9 cellular contexts compared by ENCODE assay signal in genomic region chr6:52993461-52993860, GRCh38. TPM values are rescaled to one million over a fixed set of nuclear protein-coding genes. Genes with fewer than 3 reads are reported as not detected.
DNase-seq lines count a peak whose midpoint lies in the region; ATAC-seq lines count a peak whose summit lies in the region.
"Had no signal": no experiment of that assay in that cellular context is flagged by ENCODE, and none has a peak within 500 bp of the region (broad histone marks: within the 10 kb centered on the region; RNA-seq: fewer than 3 reads in every experiment).

No MANE protein-coding gene starts in this region.

- H3K4me3 ChIP-seq in muscle layer of colon (ENCODE audit: low read depth in 1 of 2, low read length in 2 of 2) = peak overlapping the region in 1 of 2 donors; percentile 96
- H3K4me3 ChIP-seq in aorta (ENCODE audit: low read length in 2 of 2) = peak overlapping the region; percentile 72 to 97

- 11 to 17% methylated on average over 2 of the region's 2 CpGs for WGBS in aorta, 2 donors

- H3K27me3 Mint-ChIP-seq in stimulated activated naive CD8-positive, alpha-beta T cell treated with anti-CD3 and anti-CD28 coated beads, Interleukin-15, Interleukin-2, amounts not matched to agents 100 ng/mL and 50 ng/mL, for 24 hours = peaks cover 5% of the 10 kb centered on the region

- H3K4me3 Mint-ChIP-seq in stimulated activated naive CD8-positive, alpha-beta T cell treated with anti-CD3 and anti-CD28 coated beads, Interleukin-15, Interleukin-2, amounts not matched to agents 100 ng/mL and 50 ng/mL, for 24 hours = peak overlapping the region; percentile 99

- H3K36me3 ChIP-seq in muscle layer of colon (ENCODE audit: insufficient read depth, low read length) (no peaks in the 10 kb centered on the region), aorta (ENCODE audit: control insufficient read depth in 1 of 2, insufficient read depth in 2 of 2, low read length in 1 of 2) (peaks cover 0 to 4% of the 10 kb centered on the region in 2 donors)

- intact Hi-C loops in aorta (cut with DNase I) = loop anchor here (5.0 to 10.0 kb wide), 4 partner anchors 111 to 569 kb away; partner anchors contain the start of gene EFHC1 (in 1 of the 2)

- no peaks in the 10 kb centered on the region for H3K9me3 Mint-ChIP-seq in stimulated activated naive CD8-positive, alpha-beta T cell treated with anti-CD3 and anti-CD28 coated beads, Interleukin-15, Interleukin-2, amounts not matched to agents 100 ng/mL and 50 ng/mL, for 24 hours

- H3K4me1 ChIP-seq in muscle layer of colon (ENCODE audit: insufficient read depth, low read length) (no peaks in the 10 kb centered on the region), aorta (ENCODE audit: control insufficient read depth in 1 of 2, insufficient read depth in 2 of 2, low read length in 2 of 2) (no peaks in the 10 kb centered on the region)

- H3K27ac ChIP-seq in cingulate gyrus (ENCODE audit: low read depth, low read length) = peak overlapping the region; percentile 93
- H3K27ac ChIP-seq in muscle layer of colon (ENCODE audit: low read depth, low read length) = peak overlapping the region; percentile 93
- H3K27ac ChIP-seq in aorta (ENCODE audit: low read depth in 1 of 2, low read length in 2 of 2) = peak overlapping the region in 1 of 2 donors; percentile 97

- H3K27me3 ChIP-seq in muscle layer of colon (ENCODE audit: control insufficient read depth in 1 of 2, insufficient read depth in 2 of 2, low read length in 2 of 2) (no peaks in the 10 kb centered on the region), aorta (ENCODE audit: control insufficient read depth in 1 of 2, insufficient read depth in 2 of 2, low read length in 1 of 2) (no peaks in the 10 kb centered on the region)

- no peak for DNase-seq in stimulated activated naive CD8-positive, alpha-beta T cell treated with anti-CD3 and anti-CD28 coated beads, Interleukin-15, Interleukin-2, amounts not matched to agents 100 U/mL and 50 U/mL, for 24 hours
- DNase-seq in aorta (no peak), SHP77 treated with DMSO at 0.1 percent for 48 hours (lab: John Stamatoyannopoulos, UW) (no peak), NCI-H226 (no peak)
- DNase-seq: SIG-M5 had no signal

- H3K4me1 Mint-ChIP-seq in stimulated activated naive CD8-positive, alpha-beta T cell treated with anti-CD3 and anti-CD28 coated beads, Interleukin-15, Interleukin-2, amounts not matched to agents 100 ng/mL and 50 ng/mL, for 24 hours (ENCODE audit: low read depth) = peaks cover 69% of the 10 kb centered on the region

- no peak overlapping the region for H3K27ac Mint-ChIP-seq in stimulated activated naive CD8-positive, alpha-beta T cell treated with anti-CD3 and anti-CD28 coated beads, Interleukin-15, Interleukin-2, amounts not matched to agents 100 ng/mL and 50 ng/mL, for 24 hours

- ATAC-seq in stimulated activated naive CD8-positive, alpha-beta T cell treated with anti-CD3 and anti-CD28 coated beads, Interleukin-15, Interleukin-2, amounts not matched to agents 100 U/mL and 50 U/mL, for 24 hours = no peak
- ATAC-seq in aorta (ENCODE audit: low FRiP score) = no peak
- no peak for ATAC-seq in GM21423 (IDR thresholded peaks at IDR 0.05; ENCODE audit: unreplicated experiment)

- H3K9me3 ChIP-seq in muscle layer of colon (ENCODE audit: low read length) = no peaks in the 10 kb centered on the region
- no peaks in the 10 kb centered on the region for H3K9me3 ChIP-seq in aorta (ENCODE audit: control insufficient read depth, low read length)

- H3K36me3 Mint-ChIP-seq in stimulated activated naive CD8-positive, alpha-beta T cell treated with anti-CD3 and anti-CD28 coated beads, Interleukin-15, Interleukin-2, amounts not matched to agents 100 ng/mL and 50 ng/mL, for 24 hours (ENCODE audit: low read depth) = peaks cover 36% of the 10 kb centered on the region

- peak overlapping the region; percentile 95 for H3K9ac ChIP-seq in muscle layer of colon (ENCODE audit: low read length)

RNA-seq across cellular contexts. Expression of gene GSTA4, which starts 1.6 kb away (rescaled TPM):
- total RNA-seq in aorta = 10 to 100 TPM; 18.8 to 20.3 TPM
- polyA plus RNA-seq in aorta = 10 to 100 TPM; 19.7 to 31.9 TPM
